In the genomic region with DNA sequence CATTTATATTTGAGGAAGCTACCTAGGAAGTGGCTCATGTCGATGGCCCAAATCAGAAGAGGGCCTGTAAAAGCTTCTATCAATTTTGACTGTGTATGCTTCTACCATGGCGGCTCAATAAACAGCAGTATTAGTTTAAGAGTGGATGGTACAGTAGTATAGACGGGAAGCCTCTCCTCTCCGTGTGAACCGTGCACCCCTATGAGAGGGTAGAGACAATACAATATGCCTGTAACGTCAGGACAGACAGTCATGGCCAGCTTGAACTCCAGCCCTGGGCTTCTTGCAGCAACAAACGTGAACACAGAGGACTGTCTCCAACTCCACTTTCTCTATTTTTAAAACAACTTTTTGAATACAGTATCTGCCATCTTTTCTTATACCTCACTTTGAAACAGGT, we compare ENCODE assay signal across 12 cellular contexts. TPM values are rescaled to one million over a fixed set of nuclear protein-coding genes. Genes with fewer than 3 reads are reported as not detected.
A peak's percentile ranks its signal among the peaks of the same experiment; 100 is the strongest.
DNase-seq lines count a peak whose midpoint lies in the region; ATAC-seq lines count a peak whose summit lies in the region.
"Had no signal": no experiment of that assay in that cellular context is flagged by ENCODE, and none has a peak within 500 bp of the region (broad histone marks: within the 10 kb centered on the region; RNA-seq: fewer than 3 reads in every experiment).

No MANE protein-coding gene starts in this region.

- peaks cover 4% of the 10 kb centered on the region for H3K36me3 ChIP-seq in CD4-positive, alpha-beta memory T cell (ENCODE audit: insufficient read depth, low read length)
- peaks cover 5% of the 10 kb centered on the region; the same call in 1 of the 2 replicates for H3K36me3 ChIP-seq in KOPT-K1 (ENCODE audit: insufficient read depth, low read length)

- POLR2A ChIA-PET in CD4-positive, alpha-beta memory T cell (lab: Charles Lee; ENCODE audit: partially characterized antibody), result interaction anchor here (0.8 to 32.3 kb wide), 17 partner anchors 1 to 296 kb away, joined by 3 to 2673 read pairs (median 4); a partner anchor contains a TSS
- POLR2A ChIA-PET in activated CD8-positive, alpha-beta T cell treated with anti-CD3 and anti-CD28 coated beads, Interleukin-2, amount 10 ng/mL, durations not matched to agents 7 days and 5 days (lab: Charles Lee), result interaction anchor here (0.7 to 11.8 kb wide), 16 partner anchors 7 to 106 kb away, joined by 3 to 142 read pairs (median 6); a partner anchor contains a TSS
- POLR2A ChIA-PET in naive thymus-derived CD8-positive, alpha-beta T cell (lab: Charles Lee), result interaction anchor here (0.7 to 32.9 kb wide), 7 partner anchors 6 to 103 kb away, joined by 3 to 1553 read pairs (median 283); a partner anchor contains a TSS

- CTCF ChIA-PET in CD4-positive, alpha-beta memory T cell (lab: Charles Lee; ENCODE audit: partially characterized antibody), result interaction anchor here (1.0 to 14.9 kb wide), 14 partner anchors 11 to 169 kb away, joined by 3 to 336 read pairs (median 5); no protein-coding TSS in a partner anchor
- CTCF ChIA-PET in activated CD8-positive, alpha-beta T cell treated with anti-CD3 and anti-CD28 coated beads, Interleukin-2, amount 10 ng/mL, durations not matched to agents 7 days and 5 days (lab: Charles Lee), result interaction anchor here (0.8 to 12.9 kb wide), 16 partner anchors 9 to 177 kb away, joined by 3 to 197 read pairs (median 6); no protein-coding TSS in a partner anchor

- intact Hi-C loops in CD4-positive, alpha-beta memory T cell (cut with micrococcal nuclease), result no loop called here

- H3K4me3 ChIP-seq in CD4-positive, alpha-beta memory T cell (ENCODE audit: low read length in 2 of 2), result peak overlapping the region in 1 of 2 donors; percentile 86

- H3K9me3 Mint-ChIP-seq in CD4-positive, alpha-beta memory T cell, result no peaks in the 10 kb centered on the region
- H3K9me3 Mint-ChIP-seq in activated CD8-positive, alpha-beta T cell treated with anti-CD3 and anti-CD28 coated beads, Interleukin-2, amount 10 ng/mL, durations not matched to agents 7 days and 5 days (ENCODE audit: insufficient read depth), result no peaks in the 10 kb centered on the region
- H3K9me3 Mint-ChIP-seq in naive thymus-derived CD8-positive, alpha-beta T cell, result peaks cover 0 to 1% (median 0%) of the 10 kb centered on the region in 9 donors
- H3K9me3 Mint-ChIP-seq: neural crest cell had no signal

- H3K27me3 Mint-ChIP-seq in CD4-positive, alpha-beta memory T cell, result no peaks in the 10 kb centered on the region
- H3K27me3 Mint-ChIP-seq in activated CD8-positive, alpha-beta T cell treated with anti-CD3 and anti-CD28 coated beads, Interleukin-2, amount 10 ng/mL, durations not matched to agents 7 days and 5 days (ENCODE audit: low read depth), result no peaks in the 10 kb centered on the region
- no peaks in the 10 kb centered on the region for H3K27me3 Mint-ChIP-seq in naive thymus-derived CD8-positive, alpha-beta T cell

- no peaks in the 10 kb centered on the region for H3K27me3 ChIP-seq in CD4-positive, alpha-beta memory T cell (ENCODE audit: insufficient read depth, low read length)

- peaks cover 51% of the 10 kb centered on the region in 2 donors for H3K36me3 Mint-ChIP-seq in CD4-positive, alpha-beta memory T cell
- peaks cover 97% of the 10 kb centered on the region for H3K36me3 Mint-ChIP-seq in activated CD8-positive, alpha-beta T cell treated with anti-CD3 and anti-CD28 coated beads, Interleukin-2, amount 10 ng/mL, durations not matched to agents 7 days and 5 days (ENCODE audit: low read depth)
- H3K36me3 Mint-ChIP-seq in naive thymus-derived CD8-positive, alpha-beta T cell, result peaks cover 5 to 35% (median 33%) of the 10 kb centered on the region in 3 donors

- peak overlapping the region in 6 of 7 donors; percentile 93 to 99 (median 98) for H3K27ac Mint-ChIP-seq in CD4-positive, alpha-beta memory T cell
- H3K27ac Mint-ChIP-seq in activated CD8-positive, alpha-beta T cell treated with anti-CD3 and anti-CD28 coated beads, Interleukin-2, amount 10 ng/mL, durations not matched to agents 7 days and 5 days, result peak overlapping the region; percentile 98
- H3K27ac Mint-ChIP-seq in naive thymus-derived CD8-positive, alpha-beta T cell, result peak overlapping the region in 9 of 10 donors; percentile 91 to 100 (median 99)

- ATAC-seq in activated CD8-positive, alpha-beta T cell treated with anti-CD3 and anti-CD28 coated beads, Interleukin-2, amount 10 ng/mL, durations not matched to agents 7 days and 5 days, result peak; percentile 16
- ATAC-seq in naive thymus-derived CD8-positive, alpha-beta T cell, result no peak
- ATAC-seq in HG02852 (IDR thresholded peaks at IDR 0.05; ENCODE audit: unreplicated experiment) (no peak), HG03045 (IDR thresholded peaks at IDR 0.05; ENCODE audit: unreplicated experiment) (no peak)

- DNase-seq in CD4-positive, alpha-beta memory T cell, result peak in 1 of 5 donors; percentile 37
- DNase-seq in activated CD8-positive, alpha-beta T cell treated with anti-CD3 and anti-CD28 coated beads, Interleukin-2, amount 10 ng/mL, durations not matched to agents 7 days and 5 days, result peak; percentile 45
- no peak for DNase-seq in naive thymus-derived CD8-positive, alpha-beta T cell
- DNase-seq in ecto neural progenitor cell (ENCODE audit: low spot score) (no peak), dedifferentiated amniotic fluid mesenchymal stem cell (ENCODE audit: extremely low spot score) (no peak)
- DNase-seq: dermis blood vessel endothelial cell, islet precursor cell, Right ventricle myocardium superior had no signal

- peak overlapping the region; percentile 90 for H3K27ac ChIP-seq in CD4-positive, alpha-beta memory T cell (ENCODE audit: low read depth, low read length)
- peak overlapping the region; percentile 97 for H3K27ac ChIP-seq in KOPT-K1 (ENCODE audit: low read depth, low read length, poor library complexity, severe bottlenecking)

- H3K9me3 ChIP-seq in CD4-positive, alpha-beta memory T cell (ENCODE audit: control insufficient read depth in 1 of 2, low read length in 2 of 2), result no peaks in the 10 kb centered on the region
- no peaks in the 10 kb centered on the region for H3K9me3 ChIP-seq in KOPT-K1 (ENCODE audit: insufficient read depth, low read length, poor library complexity, severe bottlenecking)

- H3K4me1 ChIP-seq in CD4-positive, alpha-beta memory T cell (ENCODE audit: insufficient read depth, low read length), result peaks cover 96% of the 10 kb centered on the region

- peaks cover 54 to 99% (median 71%) of the 10 kb centered on the region in 4 donors for H3K4me1 Mint-ChIP-seq in CD4-positive, alpha-beta memory T cell
- H3K4me1 Mint-ChIP-seq in activated CD8-positive, alpha-beta T cell treated with anti-CD3 and anti-CD28 coated beads, Interleukin-2, amount 10 ng/mL, durations not matched to agents 7 days and 5 days (ENCODE audit: low read depth), result peaks cover 51% of the 10 kb centered on the region
- H3K4me1 Mint-ChIP-seq in naive thymus-derived CD8-positive, alpha-beta T cell, result peaks cover 39 to 96% (median 85%) of the 10 kb centered on the region in 4 donors

- peak overlapping the region; percentile 78 to 100 (median 100) for H3K4me3 Mint-ChIP-seq in CD4-positive, alpha-beta memory T cell
- peak overlapping the region; percentile 92 for H3K4me3 Mint-ChIP-seq in activated CD8-positive, alpha-beta T cell treated with anti-CD3 and anti-CD28 coated beads, Interleukin-2, amount 10 ng/mL, durations not matched to agents 7 days and 5 days
- peak overlapping the region; percentile 88 to 100 (median 100) for H3K4me3 Mint-ChIP-seq in naive thymus-derived CD8-positive, alpha-beta T cell
- H3K4me3 Mint-ChIP-seq: neural crest cell had no signal

RNA-seq across cellular contexts. Expression of a gene that starts 7.7 kb away (rescaled TPM):
- total RNA-seq in CD4-positive, alpha-beta memory T cell, result 100 to 1,000 TPM; 474 to 479 TPM
- 100 to 1,000 TPM; 116 to 288 TPM for polyA plus RNA-seq in CD4-positive, alpha-beta memory T cell
- total RNA-seq in activated CD8-positive, alpha-beta T cell treated with anti-CD3 and anti-CD28 coated beads, Interleukin-2, amount 10 ng/mL, durations not matched to agents 7 days and 5 days, result 100 to 1,000 TPM; 370 to 374 TPM
- total RNA-seq in naive thymus-derived CD8-positive, alpha-beta T cell, result 100 to 1,000 TPM; 416 to 435 TPM
- polyA plus RNA-seq in naive thymus-derived CD8-positive, alpha-beta T cell, result 100 to 1,000 TPM; 145 to 257 (median 209) TPM
